ENCODE assay signal across 26 cellular contexts in the genomic region with DNA sequence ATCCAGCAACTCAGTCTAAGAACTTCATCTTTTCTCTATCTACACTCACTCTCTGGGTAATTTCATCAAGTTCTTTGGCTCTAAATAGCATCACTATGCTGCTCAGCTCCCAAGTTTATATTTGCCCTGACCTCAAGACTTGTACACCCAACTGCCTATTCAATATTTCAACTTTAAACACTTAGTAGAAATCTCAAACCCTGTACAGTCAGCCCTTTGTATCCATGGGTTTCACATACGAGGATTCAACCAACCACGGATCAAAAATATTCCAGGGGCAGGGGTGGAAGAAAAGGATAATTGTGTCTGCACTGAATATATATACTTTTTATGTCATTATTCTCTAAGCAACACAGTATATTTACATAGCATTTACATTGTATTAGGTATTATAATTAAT. TPM values are rescaled to one million over a fixed set of nuclear protein-coding genes. Genes with fewer than 3 reads are reported as not detected.
DNase-seq lines count a peak whose midpoint lies in the region; ATAC-seq, FAIRE-seq and TF ChIP-seq lines count a peak whose summit lies in the region.
"Had no signal": no experiment of that assay in that cellular context is flagged by ENCODE, and none has a peak within 500 bp of the region (broad histone marks: within the 10 kb centered on the region; RNA-seq: fewer than 3 reads in every experiment).

No MANE protein-coding gene starts in this region.

- no peaks in the 10 kb centered on the region for H3K9me3 Mint-ChIP-seq in activated CD4-positive, alpha-beta T cell treated with anti-CD3 and anti-CD28 coated beads for 36 hours (ENCODE audit: low read depth)
- H3K9me3 Mint-ChIP-seq in natural killer cell, result no peaks in the 10 kb centered on the region
- no peaks in the 10 kb centered on the region for H3K9me3 Mint-ChIP-seq in natural killer cell treated with Interleukin-12 subunit alpha and Interleukin-12 subunit beta and Interleukin-15 and Interleukin-18, amount 100 ng/mL, for 72 hours
- H3K9me3 Mint-ChIP-seq in stimulated activated naive B cell treated with anti-CD40 and anti-IgM and Interleukin-4, amounts not matched to agents 10 μg/mL and 1 μg/mL and 100 μg/mL, for 72 hours, result peaks cover 0 to 3% of the 10 kb centered on the region in 2 donors
- H3K9me3 Mint-ChIP-seq: activated CD4-positive, alpha-beta T cell treated with anti-CD3 and anti-CD28 coated beads, Interleukin-2, amount 10 ng/mL, durations not matched to agents 24 days and 14 days; activated naive CD8-positive, alpha-beta T cell treated with anti-CD3 and anti-CD28 coated beads, Interleukin-2, amount 10 ng/mL, durations not matched to agents 7 days and 5 days; activated T-helper 17 cell treated with anti-CD3 and anti-CD28 coated beads, Interleukin-2, amount 50 U/mL, for 72 hours had no signal

- H3K4me3 ChIP-seq in K562, result no peak overlapping the region
- H3K4me3 ChIP-seq: ovary, SK-N-MC, skin epidermis, tibial nerve had no signal

- WGBS in K562 (ENCODE audit: insufficient coverage, low coverage, missing lambda C conversion rate), result 82% methylated on average over 2 of the region's 2 CpGs

- H3K9me1 ChIP-seq in K562 (ENCODE audit: control insufficient read depth, insufficient read depth, low read length), result no peaks in the 10 kb centered on the region

- in situ Hi-C loops in K562 (cut with MboI), result no loop called here

- H3K9me3 ChIP-seq in K562 (replicated peaks; ENCODE audit: control insufficient read depth, insufficient read depth, low read depth, low read length), result no peaks in the 10 kb centered on the region
- H3K9me3 ChIP-seq: ovary, tibial nerve had no signal

- peak overlapping the region; percentile 10 for H3K27ac Mint-ChIP-seq in activated CD4-positive, alpha-beta T cell treated with anti-CD3 and anti-CD28 coated beads for 36 hours
- peak overlapping the region; percentile 8 to 24 for H3K27ac Mint-ChIP-seq in natural killer cell
- H3K27ac Mint-ChIP-seq in natural killer cell treated with Interleukin-12 subunit alpha and Interleukin-12 subunit beta and Interleukin-15 and Interleukin-18, amount 100 ng/mL, for 72 hours, result no peak overlapping the region
- H3K27ac Mint-ChIP-seq in stimulated activated naive B cell treated with anti-CD40 and anti-IgM and Interleukin-4, amounts not matched to agents 10 μg/mL and 1 μg/mL and 100 μg/mL, for 72 hours, result peak overlapping the region; percentile 37
- H3K27ac Mint-ChIP-seq: activated CD4-positive, alpha-beta T cell treated with anti-CD3 and anti-CD28 coated beads, Interleukin-2, amount 10 ng/mL, durations not matched to agents 24 days and 14 days; activated naive CD8-positive, alpha-beta T cell treated with anti-CD3 and anti-CD28 coated beads, Interleukin-2, amount 10 ng/mL, durations not matched to agents 7 days and 5 days; activated T-helper 17 cell treated with anti-CD3 and anti-CD28 coated beads, Interleukin-2, amount 50 U/mL, for 72 hours had no signal

- no peak overlapping the region for H3K9ac ChIP-seq in K562 (ENCODE audit: insufficient read depth in 1 of 2, low read depth in 2 of 2, low read length in 2 of 2)

- no peak for TF ChIP-seq EP300 in K562 (IDR thresholded peaks at IDR 0.05; ENCODE audit: low read length)

- peaks cover 49% of the 10 kb centered on the region for H3K4me1 Mint-ChIP-seq in activated CD4-positive, alpha-beta T cell treated with anti-CD3 and anti-CD28 coated beads for 36 hours
- peaks cover 40 to 55% of the 10 kb centered on the region in 2 donors for H3K4me1 Mint-ChIP-seq in natural killer cell
- H3K4me1 Mint-ChIP-seq in natural killer cell treated with Interleukin-12 subunit alpha and Interleukin-12 subunit beta and Interleukin-15 and Interleukin-18, amount 100 ng/mL, for 72 hours (ENCODE audit: low read depth in 2 of 2), result peaks cover 28 to 36% of the 10 kb centered on the region in 2 donors
- peaks cover 37 to 61% of the 10 kb centered on the region in 2 donors for H3K4me1 Mint-ChIP-seq in stimulated activated naive B cell treated with anti-CD40 and anti-IgM and Interleukin-4, amounts not matched to agents 10 μg/mL and 1 μg/mL and 100 μg/mL, for 72 hours

- no peaks in the 10 kb centered on the region for H3K27me3 ChIP-seq in K562 (ENCODE audit: control insufficient read depth in 2 of 2, insufficient read depth in 2 of 2, low read length in 2 of 2)
- H3K27me3 ChIP-seq: ovary, tibial nerve had no signal

- CTCF ChIA-PET in activated CD4-positive, alpha-beta T cell treated with anti-CD3 and anti-CD28 coated beads for 36 hours (lab: Charles Lee), result no interaction called here
- CTCF ChIA-PET in K562 (lab: Yijun Ruan, JAX; ENCODE audit: low intra/inter-chr PET ratio), result no interaction called here

- peaks cover 10% of the 10 kb centered on the region for H4K20me1 ChIP-seq in K562 (replicated peaks; ENCODE audit: control insufficient read depth, insufficient read depth, low read length)

- POLR2A ChIA-PET in activated CD4-positive, alpha-beta T cell treated with anti-CD3 and anti-CD28 coated beads for 36 hours (lab: Charles Lee), result no interaction called here
- POLR2A ChIA-PET in K562 (lab: Yijun Ruan, JAX), result interaction anchor here (0.8 to 1.5 kb wide), 3 partner anchors 10 to 83 kb away, joined by 3 to 4 read pairs (median 3); no protein-coding TSS in a partner anchor

- peak overlapping the region; percentile 12; the same call in 1 of the 3 replicates for H3K27ac ChIP-seq in K562 (ENCODE audit: extremely low read depth, low read depth, low read length)
- H3K27ac ChIP-seq: ovary, SK-N-MC, skin epidermis had no signal

- peaks cover 18% of the 10 kb centered on the region; the same call in 2 of the 3 replicates for H3K36me3 ChIP-seq in K562 (ENCODE audit: control insufficient read depth, insufficient read depth, low read length)
- H3K36me3 ChIP-seq: ovary had no signal

- H3K79me2 ChIP-seq in K562 (ENCODE audit: control insufficient read depth, insufficient read depth, low read length), result peaks cover 96% of the 10 kb centered on the region

- H3K4me3 Mint-ChIP-seq in activated CD4-positive, alpha-beta T cell treated with anti-CD3 and anti-CD28 coated beads for 36 hours, result no peak overlapping the region
- no peak overlapping the region for H3K4me3 Mint-ChIP-seq in natural killer cell
- no peak overlapping the region for H3K4me3 Mint-ChIP-seq in natural killer cell treated with Interleukin-12 subunit alpha and Interleukin-12 subunit beta and Interleukin-15 and Interleukin-18, amount 100 ng/mL, for 72 hours
- H3K4me3 Mint-ChIP-seq in stimulated activated naive B cell treated with anti-CD40 and anti-IgM and Interleukin-4, amounts not matched to agents 10 μg/mL and 1 μg/mL and 100 μg/mL, for 72 hours, result no peak overlapping the region
- H3K4me3 Mint-ChIP-seq: activated CD4-positive, alpha-beta T cell treated with anti-CD3 and anti-CD28 coated beads, Interleukin-2, amount 10 ng/mL, durations not matched to agents 24 days and 14 days; activated naive CD8-positive, alpha-beta T cell treated with anti-CD3 and anti-CD28 coated beads, Interleukin-2, amount 10 ng/mL, durations not matched to agents 7 days and 5 days; activated T-helper 17 cell treated with anti-CD3 and anti-CD28 coated beads, Interleukin-2, amount 50 U/mL, for 72 hours had no signal

- H3K27me3 Mint-ChIP-seq in activated CD4-positive, alpha-beta T cell treated with anti-CD3 and anti-CD28 coated beads for 36 hours, result no peaks in the 10 kb centered on the region
- no peaks in the 10 kb centered on the region for H3K27me3 Mint-ChIP-seq in natural killer cell (ENCODE audit: low read depth in 2 of 2)
- no peaks in the 10 kb centered on the region for H3K27me3 Mint-ChIP-seq in natural killer cell treated with Interleukin-12 subunit alpha and Interleukin-12 subunit beta and Interleukin-15 and Interleukin-18, amount 100 ng/mL, for 72 hours
- H3K27me3 Mint-ChIP-seq in stimulated activated naive B cell treated with anti-CD40 and anti-IgM and Interleukin-4, amounts not matched to agents 10 μg/mL and 1 μg/mL and 100 μg/mL, for 72 hours, result no peaks in the 10 kb centered on the region
- H3K27me3 Mint-ChIP-seq: activated CD4-positive, alpha-beta T cell treated with anti-CD3 and anti-CD28 coated beads, Interleukin-2, amount 10 ng/mL, durations not matched to agents 24 days and 14 days; activated naive CD8-positive, alpha-beta T cell treated with anti-CD3 and anti-CD28 coated beads, Interleukin-2, amount 10 ng/mL, durations not matched to agents 7 days and 5 days; activated T-helper 17 cell treated with anti-CD3 and anti-CD28 coated beads, Interleukin-2, amount 50 U/mL, for 72 hours had no signal

- intact Hi-C loops in activated CD4-positive, alpha-beta T cell treated with anti-CD3 and anti-CD28 coated beads for 36 hours (cut with DNase I, micrococcal nuclease), result no loop called here
- intact Hi-C loops in natural killer cell (cut with micrococcal nuclease) (no loop called here), K562 (cut with micrococcal nuclease) (no loop called here)

- no peak for TF ChIP-seq CTCF in natural killer cell (IDR thresholded peaks at IDR 0.05)
- no peak for TF ChIP-seq CTCF in K562 (IDR thresholded peaks at IDR 0.05 in 2 of 3, conservative IDR thresholded peaks at IDR 0.05 in 1 of 3; ENCODE audit: insufficient read depth in 2 of 3, low read depth in 1 of 3, low read length in 3 of 3)

- H3K36me3 Mint-ChIP-seq in activated CD4-positive, alpha-beta T cell treated with anti-CD3 and anti-CD28 coated beads for 36 hours (ENCODE audit: low read depth), result peaks cover 17% of the 10 kb centered on the region
- no peaks in the 10 kb centered on the region for H3K36me3 Mint-ChIP-seq in natural killer cell
- no peaks in the 10 kb centered on the region for H3K36me3 Mint-ChIP-seq in natural killer cell treated with Interleukin-12 subunit alpha and Interleukin-12 subunit beta and Interleukin-15 and Interleukin-18, amount 100 ng/mL, for 72 hours
- peaks cover 17 to 34% of the 10 kb centered on the region in 2 donors for H3K36me3 Mint-ChIP-seq in stimulated activated naive B cell treated with anti-CD40 and anti-IgM and Interleukin-4, amounts not matched to agents 10 μg/mL and 1 μg/mL and 100 μg/mL, for 72 hours

- H3K4me1 ChIP-seq in K562 (replicated peaks in 1 of 2; ENCODE audit: control insufficient read depth in 2 of 2, insufficient read depth in 2 of 2, low read length in 2 of 2), result peaks cover 3 to 9% of the 10 kb centered on the region in 2 experiments; a peak in 3 of 5 replicates

- no peak overlapping the region for H2AFZ ChIP-seq in K562 (ENCODE audit: low read depth, low read length)

- no peak for ATAC-seq in activated CD4-positive, alpha-beta T cell treated with anti-CD3 and anti-CD28 coated beads for 36 hours
- ATAC-seq in natural killer cell (no peak), K562 (no peak)
- no peak for ATAC-seq in natural killer cell treated with Interleukin-12 subunit alpha and Interleukin-12 subunit beta and Interleukin-15 and Interleukin-18, amount 100 ng/mL, for 72 hours
- ATAC-seq in stimulated activated naive B cell treated with anti-CD40 and anti-IgM and Interleukin-4, amounts not matched to agents 10 μg/mL and 1 μg/mL and 100 μg/mL, for 72 hours (replicated peaks), result no peak
- ATAC-seq: activated T-helper 17 cell treated with anti-CD3 and anti-CD28 coated beads, Interleukin-2, amount 50 U/mL, for 72 hours had no signal

- H3K4me2 ChIP-seq in K562 (ENCODE audit: insufficient read depth, low read length), result no peak overlapping the region

- TF ChIP-seq RAD21 in K562 (CRISPR knock-in tag; conservative IDR thresholded peaks at IDR 0.05 in 1 of 2, IDR thresholded peaks at IDR 0.05 in 1 of 2), result no peak

- BruUV-seq in K562 (replicated peaks; lab: Mats Ljungman, UMichigan), result TSS peak; percentile 24

- DNase-seq in activated CD4-positive, alpha-beta T cell treated with anti-CD3 and anti-CD28 coated beads for 36 hours, result no peak
- DNase-seq in activated CD4-positive, alpha-beta T cell treated with anti-CD3 and anti-CD28 coated beads for 1 hour, result no peak
- DNase-seq in natural killer cell, result no peak
- no peak for DNase-seq in natural killer cell treated with Interleukin-12 subunit alpha and Interleukin-12 subunit beta and Interleukin-15 and Interleukin-18, amount 100 ng/mL, for 72 hours (ENCODE audit: low spot score)
- no peak for DNase-seq in K562 (ENCODE audit: extremely low read depth in 1 of 4, low spot score in 3 of 4)
- no peak for DNase-seq in stimulated activated naive B cell treated with anti-CD40 and anti-IgM and Interleukin-4, amounts not matched to agents 10 μg/mL and 1 μg/mL and 100 μg/mL, for 72 hours
- no peak for DNase-seq in H54 (ENCODE audit: insufficient read length, low spot score)
- DNase-seq in NCI-H2196 (lab: John Stamatoyannopoulos, UW; ENCODE audit: unreplicated experiment), result no peak
- DNase-seq: 8988T; activated CD4-positive, alpha-beta T cell treated with anti-CD3 and anti-CD28 coated beads, Interleukin-2, amount 10 ng/mL, durations not matched to agents 24 days and 14 days; activated naive CD8-positive, alpha-beta T cell treated with anti-CD3 and anti-CD28 coated beads, Interleukin-2, amount 10 ng/mL, durations not matched to agents 7 days and 5 days; cerebellar nuclear complex; DMS153; H7; islet precursor cell; KBM-7; MM.1S; NCI-H2029; NCI-H2227 treated with DMSO at 0.1 percent for 48 hours; ovary; retina; RPMI8226 had no signal

- FAIRE-seq in K562 (lab: Jason Lieb, UNC) (no peak), H54 (lab: Jason Lieb, UNC) (no peak)

- TF ChIP-seq POLR2A in K562 (conservative IDR thresholded peaks at IDR 0.05) (no peak), H54 (IDR thresholded peaks at IDR 0.05; ENCODE audit: low read depth, low read length) (no peak)

RNA-seq across cellular contexts. Expression of a gene that starts 13.9 kb away (rescaled TPM):
- total RNA-seq in activated CD4-positive, alpha-beta T cell treated with anti-CD3 and anti-CD28 coated beads for 36 hours, result 10 to 100 TPM; 28.1 to 31.4 TPM
- 10 to 100 TPM; 82.2 to 99.5 (median 91.9) TPM for total RNA-seq in natural killer cell
- 10 to 100 TPM; 54.3 to 85.5 TPM for total RNA-seq in natural killer cell treated with Interleukin-12 subunit alpha and Interleukin-12 subunit beta and Interleukin-15 and Interleukin-18, amount 100 ng/mL, for 72 hours
- 72.5 and 248 TPM in 2 replicates for total RNA-seq in K562 (2011; cell fraction: chromatin; rRNA removed; ENCODE audit: low replicate concordance)
- 35.7 and 56.7 TPM in 2 replicates for total RNA-seq in K562 (2011; cell fraction: nucleolus; rRNA removed)
- total RNA-seq in K562 (2011; cell fraction: nucleoplasm; rRNA removed), result 84.0 and 86.9 TPM in 2 replicates
- 10.7 and 12.7 TPM in 2 replicates for total RNA-seq in K562 (2014; rRNA removed)
- total RNA-seq in K562 (2014; rRNA removed; fragmentation: Illumina TruSeq; extraction: Trizol), result 17.2 and 19.1 TPM in 2 replicates
- 23.3 and 24.2 TPM in 2 replicates for total RNA-seq in K562 (2015; rRNA removed; fragmentation: Illumina TruSeq; extraction: Trizol)
- 20.2 and 22.7 TPM in 2 replicates for total RNA-seq in K562 (2021)
- 16.7 and 18.6 TPM in 2 replicates for polyA plus RNA-seq in K562 (2011; rRNA removed)
- 9.3 and 12.1 TPM in 2 replicates for polyA plus RNA-seq in K562 (2011; cell fraction: cytosol; rRNA removed)
- polyA plus RNA-seq in K562 (2011; cell fraction: nucleus; rRNA removed), result 36.7 and 37.9 TPM in 2 replicates
- 8.7 and 11.7 TPM in 2 replicates for polyA plus RNA-seq in K562 (2012)
- polyA plus RNA-seq in K562 (2014; fragmentation: Illumina TruSeq; extraction: Trizol), result 11.9 and 14.6 TPM in 2 replicates
- polyA plus RNA-seq in K562 (2014; fragmentation: Nextera tagmentation; extraction: Ambion mirVana), result 1 to 10 TPM; 2.0 to 6.0 TPM
- polyA plus RNA-seq in K562 (2014; rRNA removed), result 8.8 and 11.4 TPM in 2 replicates
- polyA minus RNA-seq in K562 (2011; rRNA and poly(A)+ RNA removed), result 54.6 and 68.2 TPM in 2 replicates
- 15.4 and 19.6 TPM in 2 replicates for polyA minus RNA-seq in K562 (2011; cell fraction: cytosol; rRNA and poly(A)+ RNA removed)
- polyA minus RNA-seq in K562 (2011; cell fraction: nucleus; rRNA and poly(A)+ RNA removed), result 38.5 and 74.9 TPM in 2 replicates

Comparison
In these comparisons a context has a peak if more than half of its experiments do, and no peak if none do; other contexts are left out.
1. H3K27ac Mint-ChIP-seq: peak in activated CD4-positive, alpha-beta T cell treated with anti-CD3 and anti-CD28 coated beads for 36 hours (single experiment), natural killer cell (2 of 2) and stimulated activated naive B cell treated with anti-CD40 and anti-IgM and Interleukin-4, amounts not matched to agents 10 μg/mL and 1 μg/mL and 100 μg/mL, for 72 hours (single experiment); none in natural killer cell treated with Interleukin-12 subunit alpha and Interleukin-12 subunit beta and Interleukin-15 and Interleukin-18, amount 100 ng/mL, for 72 hours (0 of 2).